In the genomic region with DNA sequence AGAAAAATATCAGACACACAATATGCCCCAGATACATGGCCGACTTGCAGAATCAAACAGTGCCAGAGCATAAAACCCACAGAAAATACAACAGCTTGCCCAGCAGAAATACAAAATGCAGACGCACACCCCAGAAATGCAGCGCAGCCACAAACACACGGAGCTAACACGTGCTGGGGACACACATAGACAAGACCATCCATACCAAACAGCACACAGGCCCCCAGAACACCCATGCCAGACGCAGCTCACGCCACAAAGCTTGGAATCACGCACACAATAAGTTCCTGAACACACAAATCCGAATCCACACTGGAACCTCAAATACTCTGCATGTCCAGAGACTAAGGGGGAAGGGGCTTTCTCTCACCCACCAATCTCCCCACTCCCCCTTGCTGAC, we compare ENCODE assay signal across 2 cellular contexts.
TF ChIP-seq lines count a peak whose summit lies in the region.

No MANE protein-coding gene starts in this region.

TF ChIP-seq in liver, 16 proteins besides CTCF, POLR2A, EP300 and RAD21:
- no peak for TF ChIP-seq ZBTB33 (IDR thresholded peaks at IDR 0.05)

TF ChIP-seq in HepG2, 621 proteins besides CTCF, POLR2A, EP300 and RAD21:
- TF ChIP-seq SAFB2 (CRISPR knock-in tag; IDR thresholded peaks at IDR 0.05; ENCODE audit: borderline replicate concordance, low read depth) (no peak), TGIF2 (CRISPR knock-in tag; IDR thresholded peaks at IDR 0.05) (no peak), ZMAT3 (CRISPR knock-in tag; conservative IDR thresholded peaks at IDR 0.05) (no peak), ZNF572 (CRISPR knock-in tag; IDR thresholded peaks at IDR 0.05) (no peak), TOPORS (CRISPR knock-in tag; IDR thresholded peaks at IDR 0.05) (no peak), SMAD1 (CRISPR knock-in tag; IDR thresholded peaks at IDR 0.05; ENCODE audit: borderline replicate concordance, low read depth) (no peak), SPEN (CRISPR knock-in tag; IDR thresholded peaks at IDR 0.05; ENCODE audit: low read depth) (no peak), U2AF2 (IDR thresholded peaks at IDR 0.05; ENCODE audit: low read depth, low read length) (no peak), PAWR (CRISPR knock-in tag; IDR thresholded peaks at IDR 0.05; ENCODE audit: borderline replicate concordance) (no peak)
- TF ChIP-seq, protein P1, sequence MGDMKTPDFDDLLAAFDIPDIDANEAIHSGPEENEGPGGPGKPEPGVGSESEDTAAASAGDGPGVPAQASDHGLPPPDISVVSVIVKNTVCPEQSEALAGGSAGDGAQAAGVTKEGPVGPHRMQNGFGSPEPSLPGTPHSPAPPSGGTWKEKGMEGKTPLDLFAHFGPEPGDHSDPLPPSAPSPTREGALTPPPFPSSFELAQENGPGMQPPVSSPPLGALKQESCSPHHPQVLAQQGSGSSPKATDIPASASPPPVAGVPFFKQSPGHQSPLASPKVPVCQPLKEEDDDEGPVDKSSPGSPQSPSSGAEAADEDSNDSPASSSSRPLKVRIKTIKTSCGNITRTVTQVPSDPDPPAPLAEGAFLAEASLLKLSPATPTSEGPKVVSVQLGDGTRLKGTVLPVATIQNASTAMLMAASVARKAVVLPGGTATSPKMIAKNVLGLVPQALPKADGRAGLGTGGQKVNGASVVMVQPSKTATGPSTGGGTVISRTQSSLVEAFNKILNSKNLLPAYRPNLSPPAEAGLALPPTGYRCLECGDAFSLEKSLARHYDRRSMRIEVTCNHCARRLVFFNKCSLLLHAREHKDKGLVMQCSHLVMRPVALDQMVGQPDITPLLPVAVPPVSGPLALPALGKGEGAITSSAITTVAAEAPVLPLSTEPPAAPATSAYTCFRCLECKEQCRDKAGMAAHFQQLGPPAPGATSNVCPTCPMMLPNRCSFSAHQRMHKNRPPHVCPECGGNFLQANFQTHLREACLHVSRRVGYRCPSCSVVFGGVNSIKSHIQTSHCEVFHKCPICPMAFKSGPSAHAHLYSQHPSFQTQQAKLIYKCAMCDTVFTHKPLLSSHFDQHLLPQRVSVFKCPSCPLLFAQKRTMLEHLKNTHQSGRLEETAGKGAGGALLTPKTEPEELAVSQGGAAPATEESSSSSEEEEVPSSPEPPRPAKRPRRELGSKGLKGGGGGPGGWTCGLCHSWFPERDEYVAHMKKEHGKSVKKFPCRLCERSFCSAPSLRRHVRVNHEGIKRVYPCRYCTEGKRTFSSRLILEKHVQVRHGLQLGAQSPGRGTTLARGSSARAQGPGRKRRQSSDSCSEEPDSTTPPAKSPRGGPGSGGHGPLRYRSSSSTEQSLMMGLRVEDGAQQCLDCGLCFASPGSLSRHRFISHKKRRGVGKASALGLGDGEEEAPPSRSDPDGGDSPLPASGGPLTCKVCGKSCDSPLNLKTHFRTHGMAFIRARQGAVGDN (CRISPR knock-in tag; IDR thresholded peaks at IDR 0.05): no peak
- TF ChIP-seq, protein P2, sequence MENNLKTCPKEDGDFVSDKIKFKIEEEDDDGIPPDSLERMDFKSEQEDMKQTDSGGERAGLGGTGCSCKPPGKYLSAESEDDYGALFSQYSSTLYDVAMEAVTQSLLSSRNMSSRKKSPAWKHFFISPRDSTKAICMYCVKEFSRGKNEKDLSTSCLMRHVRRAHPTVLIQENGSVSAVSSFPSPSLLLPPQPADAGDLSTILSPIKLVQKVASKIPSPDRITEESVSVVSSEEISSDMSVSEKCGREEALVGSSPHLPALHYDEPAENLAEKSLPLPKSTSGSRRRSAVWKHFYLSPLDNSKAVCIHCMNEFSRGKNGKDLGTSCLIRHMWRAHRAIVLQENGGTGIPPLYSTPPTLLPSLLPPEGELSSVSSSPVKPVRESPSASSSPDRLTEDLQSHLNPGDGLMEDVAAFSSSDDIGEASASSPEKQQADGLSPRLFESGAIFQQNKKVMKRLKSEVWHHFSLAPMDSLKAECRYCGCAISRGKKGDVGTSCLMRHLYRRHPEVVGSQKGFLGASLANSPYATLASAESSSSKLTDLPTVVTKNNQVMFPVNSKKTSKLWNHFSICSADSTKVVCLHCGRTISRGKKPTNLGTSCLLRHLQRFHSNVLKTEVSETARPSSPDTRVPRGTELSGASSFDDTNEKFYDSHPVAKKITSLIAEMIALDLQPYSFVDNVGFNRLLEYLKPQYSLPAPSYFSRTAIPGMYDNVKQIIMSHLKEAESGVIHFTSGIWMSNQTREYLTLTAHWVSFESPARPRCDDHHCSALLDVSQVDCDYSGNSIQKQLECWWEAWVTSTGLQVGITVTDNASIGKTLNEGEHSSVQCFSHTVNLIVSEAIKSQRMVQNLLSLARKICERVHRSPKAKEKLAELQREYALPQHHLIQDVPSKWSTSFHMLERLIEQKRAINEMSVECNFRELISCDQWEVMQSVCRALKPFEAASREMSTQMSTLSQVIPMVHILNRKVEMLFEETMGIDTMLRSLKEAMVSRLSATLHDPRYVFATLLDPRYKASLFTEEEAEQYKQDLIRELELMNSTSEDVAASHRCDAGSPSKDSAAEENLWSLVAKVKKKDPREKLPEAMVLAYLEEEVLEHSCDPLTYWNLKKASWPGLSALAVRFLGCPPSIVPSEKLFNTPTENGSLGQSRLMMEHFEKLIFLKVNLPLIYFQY (CRISPR knock-in tag; IDR thresholded peaks at IDR 0.05; ENCODE audit: borderline replicate concordance): no peak
- TF ChIP-seq, protein P3, sequence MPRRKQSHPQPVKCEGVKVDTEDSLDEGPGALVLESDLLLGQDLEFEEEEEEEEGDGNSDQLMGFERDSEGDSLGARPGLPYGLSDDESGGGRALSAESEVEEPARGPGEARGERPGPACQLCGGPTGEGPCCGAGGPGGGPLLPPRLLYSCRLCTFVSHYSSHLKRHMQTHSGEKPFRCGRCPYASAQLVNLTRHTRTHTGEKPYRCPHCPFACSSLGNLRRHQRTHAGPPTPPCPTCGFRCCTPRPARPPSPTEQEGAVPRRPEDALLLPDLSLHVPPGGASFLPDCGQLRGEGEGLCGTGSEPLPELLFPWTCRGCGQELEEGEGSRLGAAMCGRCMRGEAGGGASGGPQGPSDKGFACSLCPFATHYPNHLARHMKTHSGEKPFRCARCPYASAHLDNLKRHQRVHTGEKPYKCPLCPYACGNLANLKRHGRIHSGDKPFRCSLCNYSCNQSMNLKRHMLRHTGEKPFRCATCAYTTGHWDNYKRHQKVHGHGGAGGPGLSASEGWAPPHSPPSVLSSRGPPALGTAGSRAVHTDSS (CRISPR knock-in tag; conservative IDR thresholded peaks at IDR 0.05): no peak
